1 cellular context compared by ENCODE assay signal in genomic region chr17:78315355-78316114, GRCh38.
TF ChIP-seq lines count a peak whose summit lies in the region.

No MANE protein-coding gene starts in this region.

TF ChIP-seq in HEK293, 187 proteins besides CTCF, POLR2A, EP300 and RAD21 (continued from another document and continues in another):
- TF ChIP-seq, protein P1, sequence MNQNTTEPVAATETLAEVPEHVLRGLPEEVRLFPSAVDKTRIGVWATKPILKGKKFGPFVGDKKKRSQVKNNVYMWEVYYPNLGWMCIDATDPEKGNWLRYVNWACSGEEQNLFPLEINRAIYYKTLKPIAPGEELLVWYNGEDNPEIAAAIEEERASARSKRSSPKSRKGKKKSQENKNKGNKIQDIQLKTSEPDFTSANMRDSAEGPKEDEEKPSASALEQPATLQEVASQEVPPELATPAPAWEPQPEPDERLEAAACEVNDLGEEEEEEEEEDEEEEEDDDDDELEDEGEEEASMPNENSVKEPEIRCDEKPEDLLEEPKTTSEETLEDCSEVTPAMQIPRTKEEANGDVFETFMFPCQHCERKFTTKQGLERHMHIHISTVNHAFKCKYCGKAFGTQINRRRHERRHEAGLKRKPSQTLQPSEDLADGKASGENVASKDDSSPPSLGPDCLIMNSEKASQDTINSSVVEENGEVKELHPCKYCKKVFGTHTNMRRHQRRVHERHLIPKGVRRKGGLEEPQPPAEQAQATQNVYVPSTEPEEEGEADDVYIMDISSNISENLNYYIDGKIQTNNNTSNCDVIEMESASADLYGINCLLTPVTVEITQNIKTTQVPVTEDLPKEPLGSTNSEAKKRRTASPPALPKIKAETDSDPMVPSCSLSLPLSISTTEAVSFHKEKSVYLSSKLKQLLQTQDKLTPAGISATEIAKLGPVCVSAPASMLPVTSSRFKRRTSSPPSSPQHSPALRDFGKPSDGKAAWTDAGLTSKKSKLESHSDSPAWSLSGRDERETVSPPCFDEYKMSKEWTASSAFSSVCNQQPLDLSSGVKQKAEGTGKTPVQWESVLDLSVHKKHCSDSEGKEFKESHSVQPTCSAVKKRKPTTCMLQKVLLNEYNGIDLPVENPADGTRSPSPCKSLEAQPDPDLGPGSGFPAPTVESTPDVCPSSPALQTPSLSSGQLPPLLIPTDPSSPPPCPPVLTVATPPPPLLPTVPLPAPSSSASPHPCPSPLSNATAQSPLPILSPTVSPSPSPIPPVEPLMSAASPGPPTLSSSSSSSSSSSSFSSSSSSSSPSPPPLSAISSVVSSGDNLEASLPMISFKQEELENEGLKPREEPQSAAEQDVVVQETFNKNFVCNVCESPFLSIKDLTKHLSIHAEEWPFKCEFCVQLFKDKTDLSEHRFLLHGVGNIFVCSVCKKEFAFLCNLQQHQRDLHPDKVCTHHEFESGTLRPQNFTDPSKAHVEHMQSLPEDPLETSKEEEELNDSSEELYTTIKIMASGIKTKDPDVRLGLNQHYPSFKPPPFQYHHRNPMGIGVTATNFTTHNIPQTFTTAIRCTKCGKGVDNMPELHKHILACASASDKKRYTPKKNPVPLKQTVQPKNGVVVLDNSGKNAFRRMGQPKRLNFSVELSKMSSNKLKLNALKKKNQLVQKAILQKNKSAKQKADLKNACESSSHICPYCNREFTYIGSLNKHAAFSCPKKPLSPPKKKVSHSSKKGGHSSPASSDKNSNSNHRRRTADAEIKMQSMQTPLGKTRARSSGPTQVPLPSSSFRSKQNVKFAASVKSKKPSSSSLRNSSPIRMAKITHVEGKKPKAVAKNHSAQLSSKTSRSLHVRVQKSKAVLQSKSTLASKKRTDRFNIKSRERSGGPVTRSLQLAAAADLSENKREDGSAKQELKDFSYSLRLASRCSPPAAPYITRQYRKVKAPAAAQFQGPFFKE (tag by site-specific recombination; IDR thresholded peaks at IDR 0.05; ENCODE audit: borderline replicate concordance), result no peak
- TF ChIP-seq ZBTB26 (tag by site-specific recombination; optimal IDR thresholded peaks at IDR 0.05) (peak; percentile 21), ZSCAN16 (tag by site-specific recombination; IDR thresholded peaks at IDR 0.05) (peak; percentile 100), WT1 (tag by site-specific recombination; IDR thresholded peaks at IDR 0.05) (peak; percentile 57; the same call in 1 of the 2 replicates), ZNF76 (tag by site-specific recombination; IDR thresholded peaks at IDR 0.05; ENCODE audit: borderline replicate concordance, low read depth) (peak; percentile 54; the same call in 1 of the 2 replicates), ZNF112 (tag by site-specific recombination; IDR thresholded peaks at IDR 0.05) (no peak), ZBTB11 (tag by site-specific recombination; conservative IDR thresholded peaks at IDR 0.05; ENCODE audit: low read depth) (0 out of 2 replicates have a peak, but pooled peaks have one; percentile 24), ZNF324 (tag by site-specific recombination; IDR thresholded peaks at IDR 0.05) (peak; percentile 52), PATZ1 (tag by site-specific recombination; IDR thresholded peaks at IDR 0.05) (peak; percentile 91), ZNF707 (tag by site-specific recombination; IDR thresholded peaks at IDR 0.05) (no peak), ZNF274 (IDR thresholded peaks at IDR 0.05; ENCODE audit: low read length) (no peak), ZNF274 (tag by site-specific recombination; IDR thresholded peaks at IDR 0.05; ENCODE audit: borderline replicate concordance) (no peak), MZF1 (tag by site-specific recombination; IDR thresholded peaks at IDR 0.05; ENCODE audit: borderline replicate concordance) (0 out of 2 replicates have a peak, but pooled peaks have one; percentile 16), ZNF768 (tag by site-specific recombination; IDR thresholded peaks at IDR 0.05) (no peak), ZNF394 (tag by site-specific recombination; IDR thresholded peaks at IDR 0.05; ENCODE audit: borderline replicate concordance) (peak; percentile 36; the same call in 1 of the 2 replicates), ZNF146 (tag by site-specific recombination; IDR thresholded peaks at IDR 0.05) (no peak), KLF1 (tag by site-specific recombination; IDR thresholded peaks at IDR 0.05) (peak; percentile 96), ZNF398 (tag by site-specific recombination; IDR thresholded peaks at IDR 0.05) (peak; percentile 91), ZNF660 (tag by site-specific recombination; IDR thresholded peaks at IDR 0.05) (peak; percentile 85), ZNF610 (tag by site-specific recombination; IDR thresholded peaks at IDR 0.05; ENCODE audit: borderline replicate concordance) (0 out of 2 replicates have a peak, but pooled peaks have one; percentile 8), HOXD13 (CRISPR knock-in tag; IDR thresholded peaks at IDR 0.05; ENCODE audit: borderline replicate concordance) (no peak), ZNF48 (tag by site-specific recombination; IDR thresholded peaks at IDR 0.05) (no peak), ZNF670 (tag by site-specific recombination; IDR thresholded peaks at IDR 0.05; ENCODE audit: low read depth) (no peak), ZNF24 (tag by site-specific recombination; IDR thresholded peaks at IDR 0.05) (peak; percentile 66), MYNN (tag by site-specific recombination; IDR thresholded peaks at IDR 0.05; ENCODE audit: borderline replicate concordance) (no peak), ZNF654 (tag by site-specific recombination; IDR thresholded peaks at IDR 0.05; ENCODE audit: low read depth) (no peak)
- TF ChIP-seq, protein P2, sequence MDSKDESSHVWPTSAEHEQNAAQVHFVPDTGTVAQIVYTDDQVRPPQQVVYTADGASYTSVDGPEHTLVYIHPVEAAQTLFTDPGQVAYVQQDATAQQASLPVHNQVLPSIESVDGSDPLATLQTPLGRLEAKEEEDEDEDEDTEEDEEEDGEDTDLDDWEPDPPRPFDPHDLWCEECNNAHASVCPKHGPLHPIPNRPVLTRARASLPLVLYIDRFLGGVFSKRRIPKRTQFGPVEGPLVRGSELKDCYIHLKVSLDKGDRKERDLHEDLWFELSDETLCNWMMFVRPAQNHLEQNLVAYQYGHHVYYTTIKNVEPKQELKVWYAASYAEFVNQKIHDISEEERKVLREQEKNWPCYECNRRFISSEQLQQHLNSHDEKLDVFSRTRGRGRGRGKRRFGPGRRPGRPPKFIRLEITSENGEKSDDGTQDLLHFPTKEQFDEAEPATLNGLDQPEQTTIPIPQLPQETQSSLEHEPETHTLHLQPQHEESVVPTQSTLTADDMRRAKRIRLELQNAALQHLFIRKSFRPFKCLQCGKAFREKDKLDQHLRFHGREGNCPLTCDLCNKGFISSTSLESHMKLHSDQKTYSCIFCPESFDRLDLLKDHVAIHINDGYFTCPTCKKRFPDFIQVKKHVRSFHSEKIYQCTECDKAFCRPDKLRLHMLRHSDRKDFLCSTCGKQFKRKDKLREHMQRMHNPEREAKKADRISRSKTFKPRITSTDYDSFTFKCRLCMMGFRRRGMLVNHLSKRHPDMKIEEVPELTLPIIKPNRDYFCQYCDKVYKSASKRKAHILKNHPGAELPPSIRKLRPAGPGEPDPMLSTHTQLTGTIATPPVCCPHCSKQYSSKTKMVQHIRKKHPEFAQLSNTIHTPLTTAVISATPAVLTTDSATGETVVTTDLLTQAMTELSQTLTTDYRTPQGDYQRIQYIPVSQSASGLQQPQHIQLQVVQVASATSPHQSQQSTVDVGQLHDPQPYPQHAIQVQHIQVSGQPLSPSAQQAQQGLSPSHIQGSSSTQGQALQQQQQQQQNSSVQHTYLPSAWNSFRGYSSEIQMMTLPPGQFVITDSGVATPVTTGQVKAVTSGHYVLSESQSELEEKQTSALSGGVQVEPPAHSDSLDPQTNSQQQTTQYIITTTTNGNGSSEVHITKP (tag by site-specific recombination; IDR thresholded peaks at IDR 0.05), result peak; percentile 84
- TF ChIP-seq, protein P3, sequence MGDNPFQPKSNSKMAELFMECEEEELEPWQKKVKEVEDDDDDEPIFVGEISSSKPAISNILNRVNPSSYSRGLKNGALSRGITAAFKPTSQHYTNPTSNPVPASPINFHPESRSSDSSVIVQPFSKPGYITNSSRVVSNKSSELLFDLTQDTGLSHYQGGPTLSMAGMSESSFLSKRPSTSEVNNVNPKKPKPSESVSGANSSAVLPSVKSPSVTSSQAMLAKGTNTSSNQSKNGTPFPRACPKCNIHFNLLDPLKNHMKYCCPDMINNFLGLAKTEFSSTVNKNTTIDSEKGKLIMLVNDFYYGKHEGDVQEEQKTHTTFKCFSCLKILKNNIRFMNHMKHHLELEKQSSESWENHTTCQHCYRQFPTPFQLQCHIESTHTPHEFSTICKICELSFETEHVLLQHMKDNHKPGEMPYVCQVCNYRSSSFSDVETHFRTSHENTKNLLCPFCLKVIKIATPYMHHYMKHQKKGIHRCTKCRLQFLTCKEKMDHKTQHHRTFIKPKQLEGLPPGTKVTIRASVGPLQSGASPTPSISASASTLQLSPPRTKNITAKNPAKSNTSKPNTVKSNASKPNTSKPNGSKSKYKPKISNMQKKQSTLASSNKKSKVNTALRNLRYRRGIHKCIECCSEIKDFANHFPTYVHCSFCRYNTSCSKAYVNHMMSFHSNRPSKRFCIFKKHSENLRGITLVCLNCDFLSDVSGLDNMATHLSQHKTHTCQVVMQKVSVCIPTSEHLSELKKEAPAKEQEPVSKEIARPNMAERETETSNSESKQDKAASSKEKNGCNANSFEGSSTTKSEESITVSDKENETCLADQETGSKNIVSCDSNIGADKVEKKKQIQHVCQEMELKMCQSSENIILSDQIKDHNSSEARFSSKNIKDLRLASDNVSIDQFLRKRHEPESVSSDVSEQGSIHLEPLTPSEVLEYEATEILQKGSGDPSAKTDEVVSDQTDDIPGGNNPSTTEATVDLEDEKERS (tag by site-specific recombination; IDR thresholded peaks at IDR 0.05), result peak; percentile 55; the same call in 1 of the 2 replicates
- TF ChIP-seq, protein P4, sequence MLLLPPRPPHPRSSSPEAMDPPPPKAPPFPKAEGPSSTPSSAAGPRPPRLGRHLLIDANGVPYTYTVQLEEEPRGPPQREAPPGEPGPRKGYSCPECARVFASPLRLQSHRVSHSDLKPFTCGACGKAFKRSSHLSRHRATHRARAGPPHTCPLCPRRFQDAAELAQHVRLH (tag by site-specific recombination; IDR thresholded peaks at IDR 0.05), result peak; percentile 14; the same call in 1 of the 2 replicates
- TF ChIP-seq, protein P5, sequence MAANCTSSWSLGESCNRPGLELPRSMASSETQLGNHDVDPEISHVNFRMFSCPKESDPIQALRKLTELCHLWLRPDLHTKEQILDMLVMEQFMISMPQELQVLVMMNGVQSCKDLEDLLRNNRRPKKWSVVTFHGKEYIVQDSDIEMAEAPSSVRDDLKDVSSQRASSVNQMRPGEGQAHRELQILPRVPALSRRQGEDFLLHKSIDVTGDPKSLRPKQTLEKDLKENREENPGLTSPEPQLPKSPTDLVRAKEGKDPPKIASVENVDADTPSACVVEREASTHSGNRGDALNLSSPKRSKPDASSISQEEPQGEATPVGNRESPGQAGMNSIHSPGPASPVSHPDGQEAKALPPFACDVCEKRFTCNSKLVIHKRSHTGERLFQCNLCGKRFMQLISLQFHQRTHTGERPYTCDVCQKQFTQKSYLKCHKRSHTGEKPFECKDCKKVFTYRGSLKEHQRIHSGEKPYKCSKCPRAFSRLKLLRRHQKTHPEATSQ (tag by site-specific recombination; IDR thresholded peaks at IDR 0.05), result 0 out of 2 replicates have a peak, but pooled peaks have one; percentile 17
